Comparison of ENCODE assay signal across 21 cellular contexts in the genomic region with DNA sequence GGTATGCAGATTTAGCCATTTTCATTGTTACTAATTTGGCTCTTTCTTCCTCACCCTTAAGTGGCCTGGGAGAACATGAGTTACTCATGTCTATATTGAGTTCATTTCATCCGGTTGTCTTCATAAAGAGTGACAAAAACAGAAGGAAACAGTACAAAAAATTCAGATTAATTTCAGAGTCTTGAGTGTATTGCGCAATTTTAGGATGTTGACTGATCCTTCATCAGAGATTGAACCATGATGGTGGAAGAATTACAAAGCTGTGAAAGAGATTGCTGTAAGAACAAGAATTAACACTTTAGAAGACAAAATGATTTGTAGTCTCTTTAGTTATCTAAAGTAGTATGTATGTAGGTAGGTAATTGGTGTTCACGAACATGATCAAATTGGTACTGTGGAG.
A peak's percentile ranks its signal among the peaks of the same experiment; 100 is the strongest.
DNase-seq lines count a peak whose midpoint lies in the region; ATAC-seq, FAIRE-seq and TF ChIP-seq lines count a peak whose summit lies in the region.
"Had no signal": no experiment of that assay in that cellular context is flagged by ENCODE, and none has a peak within 500 bp of the region (broad histone marks: within the 10 kb centered on the region; RNA-seq: fewer than 3 reads in every experiment).

No MANE protein-coding gene starts in this region.

- no peak for TF ChIP-seq POLR2A in A549 (IDR thresholded peaks at IDR 0.05; ENCODE audit: low read length)

- 15% methylated on average over 3 of the region's 3 CpGs for WGBS in A549 (ENCODE audit: missing lambda C conversion rate)

- no peaks in the 10 kb centered on the region for H3K27me3 Mint-ChIP-seq in nephron progenitor cell (ENCODE audit: low read depth, poor library complexity)

- no peaks in the 10 kb centered on the region for H3K36me3 Mint-ChIP-seq in nephron progenitor cell (ENCODE audit: low read depth)

- no peak for TF ChIP-seq RAD21 in A549 (conservative IDR thresholded peaks at IDR 0.05 in 1 of 2, IDR thresholded peaks at IDR 0.05 in 1 of 2)
- no peak for TF ChIP-seq RAD21 in Ishikawa (IDR thresholded peaks at IDR 0.05; ENCODE audit: low read depth)

- H3K4me3 Mint-ChIP-seq in nephron progenitor cell = no peak overlapping the region

- POLR2A ChIA-PET in A549 (lab: Yijun Ruan, JAX) = no interaction called here

- TF ChIP-seq EP300 in A549 (IDR thresholded peaks at IDR 0.05) (no peak), Ishikawa (IDR thresholded peaks at IDR 0.05; ENCODE audit: borderline replicate concordance) (no peak)

- peak overlapping the region; percentile 28 for H3K9ac ChIP-seq in adipocyte (ENCODE audit: low read length)

- no peak overlapping the region for H3K27ac ChIP-seq in A549
- H3K27ac ChIP-seq: SJCRH30 had no signal

- H3K4me2 ChIP-seq in A549 = no peak overlapping the region

- CTCF ChIA-PET in A549 (lab: Yijun Ruan, JAX) = no interaction called here

- H3K4me1 Mint-ChIP-seq in nephron progenitor cell = no peaks in the 10 kb centered on the region

- H3K27me3 ChIP-seq in adipocyte (replicated peaks; ENCODE audit: control insufficient read depth, insufficient read depth, low read length) = no peaks in the 10 kb centered on the region
- H3K27me3 ChIP-seq: BE2C, SJCRH30 had no signal

- peak overlapping the region; percentile 46 for H3K27ac Mint-ChIP-seq in nephron progenitor cell

- FAIRE-seq in A549 (lab: Jason Lieb, UNC) = no peak
- FAIRE-seq: GM12878, RCC 7860 had no signal

- DNase-seq in A549 (ENCODE audit: low read depth in 1 of 2, low spot score in 1 of 2) (no peak), adipocyte (ENCODE audit: low read depth) (no peak), nephron progenitor cell (no peak), NCI-H345 (lab: John Stamatoyannopoulos, UW) (no peak), NCI-H187 treated with DMSO at 0.1 percent for 48 hours (lab: John Stamatoyannopoulos, UW) (no peak), hippocampal formation (lab: John Stamatoyannopoulos, UW) (no peak)
- DNase-seq: BE2C; DMS79; KBM-7; NCI-H1092 treated with DMSO at 0.1 percent for 48 hours; NCI-H1436 treated with DMSO at 0.1 percent for 48 hours; NCI-H2029; NCI-H226; NCI-H524; NCI-H774; NK-92 treated with Interleukin-12 subunit alpha and Interleukin-12 subunit beta, amount 100 ng/mL, for 24 hours; SJCRH30 had no signal

- H3K4me1 ChIP-seq in A549 (no peaks in the 10 kb centered on the region), adipocyte (ENCODE audit: control insufficient read depth, insufficient read depth, low read length) (peaks cover 43% of the 10 kb centered on the region)
- H3K4me1 ChIP-seq: BE2C had no signal

- no peak for TF ChIP-seq CTCF in A549 (IDR thresholded peaks at IDR 0.05)
- TF ChIP-seq CTCF in nephron progenitor cell (IDR thresholded peaks at IDR 0.05) = no peak

- no peaks in the 10 kb centered on the region for H3K9me3 Mint-ChIP-seq in nephron progenitor cell

- ATAC-seq in A549 (no peak), GM21717 (IDR thresholded peaks at IDR 0.05; ENCODE audit: unreplicated experiment) (no peak)
- ATAC-seq: GM12878 had no signal

- no peak overlapping the region for H3K4me3 ChIP-seq in A549
- peak overlapping the region; percentile 31 for H3K4me3 ChIP-seq in adipocyte (ENCODE audit: low read length)
- H3K4me3 ChIP-seq: GM12878, SJCRH30 had no signal

- H3K36me3 ChIP-seq in adipocyte (ENCODE audit: control insufficient read depth, insufficient read depth, low read length, severe bottlenecking) = no peaks in the 10 kb centered on the region
- H3K36me3 ChIP-seq: BE2C had no signal

- H3K9me3 ChIP-seq in A549 (no peaks in the 10 kb centered on the region), adipocyte (ENCODE audit: control insufficient read depth, low read length) (no peaks in the 10 kb centered on the region)
- H3K9me3 ChIP-seq: BE2C had no signal

TF ChIP-seq in A549, 52 proteins besides CTCF, POLR2A, EP300 and RAD21:
- TF ChIP-seq ZFP36 (IDR thresholded peaks at IDR 0.05; ENCODE audit: borderline replicate concordance, partially characterized antibody) = no peak
- no peak for TF ChIP-seq POLR2AphosphoS2 (conservative IDR thresholded peaks at IDR 0.05; ENCODE audit: low read length)
- peak; percentile 52 to 64; a peak in 3 of 4 replicates for TF ChIP-seq CEBPB (IDR thresholded peaks at IDR 0.05)
- no peak for TF ChIP-seq ESRRA (IDR thresholded peaks at IDR 0.05; ENCODE audit: borderline replicate concordance, low read length)
- TF ChIP-seq MYC (IDR thresholded peaks at IDR 0.05; ENCODE audit: borderline replicate concordance, low read length) = no peak
- no peak for TF ChIP-seq SMC3 (IDR thresholded peaks at IDR 0.05)

TF ChIP-seq in Ishikawa, 13 proteins besides CTCF, POLR2A, EP300 and RAD21:
- TF ChIP-seq TAF1 (IDR thresholded peaks at IDR 0.05; ENCODE audit: low read depth) = no peak
- TF ChIP-seq CEBPB (IDR thresholded peaks at IDR 0.05) = peak; percentile 83
- no peak for TF ChIP-seq YY1 (IDR thresholded peaks at IDR 0.05; ENCODE audit: low read depth)
